In the genomic region with DNA sequence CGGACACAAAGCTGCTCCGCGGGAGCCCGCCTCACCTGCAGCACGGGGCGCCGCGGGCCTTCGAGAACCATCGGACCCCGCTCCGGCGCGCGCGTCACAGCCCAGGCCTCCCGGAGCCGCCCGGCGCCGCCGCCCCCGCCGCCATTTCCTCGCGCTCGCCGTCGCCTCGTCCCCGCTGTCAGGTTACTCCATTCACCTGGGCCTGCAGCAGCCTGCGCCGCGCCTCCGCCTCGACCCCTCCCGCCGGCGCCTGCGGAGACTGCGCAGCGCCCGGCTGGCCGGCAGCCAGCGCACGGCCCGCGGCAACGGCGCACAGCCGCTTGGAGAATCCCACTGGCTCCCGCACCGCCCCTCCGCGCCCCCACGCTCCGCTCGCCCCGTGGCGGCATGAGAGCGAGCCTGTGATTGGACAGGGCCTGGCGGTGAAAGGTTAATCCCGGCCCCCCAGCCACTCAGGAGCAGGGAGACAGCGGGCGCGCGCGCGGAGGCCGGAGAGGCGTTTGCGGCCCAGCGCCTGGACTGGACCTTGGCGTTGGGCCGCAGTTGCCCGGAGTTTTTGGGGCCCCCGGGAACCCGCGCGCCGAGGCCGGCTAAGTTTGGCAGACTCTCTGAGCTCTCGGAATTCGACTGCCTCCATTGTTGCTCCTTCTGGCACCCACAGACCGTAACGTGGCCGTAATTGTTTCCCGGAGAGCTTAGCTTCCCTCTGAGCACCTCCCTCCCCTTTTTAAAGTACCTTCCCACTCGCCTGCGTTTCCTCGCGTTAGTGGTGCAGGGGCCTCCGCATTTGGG, we compare ENCODE assay signal across 8 cellular contexts. TPM values are rescaled to one million over a fixed set of nuclear protein-coding genes. Genes with fewer than 3 reads are reported as not detected.
DNase-seq lines count a peak whose midpoint lies in the region; ATAC-seq and TF ChIP-seq lines count a peak whose summit lies in the region.

A gene with protein sequence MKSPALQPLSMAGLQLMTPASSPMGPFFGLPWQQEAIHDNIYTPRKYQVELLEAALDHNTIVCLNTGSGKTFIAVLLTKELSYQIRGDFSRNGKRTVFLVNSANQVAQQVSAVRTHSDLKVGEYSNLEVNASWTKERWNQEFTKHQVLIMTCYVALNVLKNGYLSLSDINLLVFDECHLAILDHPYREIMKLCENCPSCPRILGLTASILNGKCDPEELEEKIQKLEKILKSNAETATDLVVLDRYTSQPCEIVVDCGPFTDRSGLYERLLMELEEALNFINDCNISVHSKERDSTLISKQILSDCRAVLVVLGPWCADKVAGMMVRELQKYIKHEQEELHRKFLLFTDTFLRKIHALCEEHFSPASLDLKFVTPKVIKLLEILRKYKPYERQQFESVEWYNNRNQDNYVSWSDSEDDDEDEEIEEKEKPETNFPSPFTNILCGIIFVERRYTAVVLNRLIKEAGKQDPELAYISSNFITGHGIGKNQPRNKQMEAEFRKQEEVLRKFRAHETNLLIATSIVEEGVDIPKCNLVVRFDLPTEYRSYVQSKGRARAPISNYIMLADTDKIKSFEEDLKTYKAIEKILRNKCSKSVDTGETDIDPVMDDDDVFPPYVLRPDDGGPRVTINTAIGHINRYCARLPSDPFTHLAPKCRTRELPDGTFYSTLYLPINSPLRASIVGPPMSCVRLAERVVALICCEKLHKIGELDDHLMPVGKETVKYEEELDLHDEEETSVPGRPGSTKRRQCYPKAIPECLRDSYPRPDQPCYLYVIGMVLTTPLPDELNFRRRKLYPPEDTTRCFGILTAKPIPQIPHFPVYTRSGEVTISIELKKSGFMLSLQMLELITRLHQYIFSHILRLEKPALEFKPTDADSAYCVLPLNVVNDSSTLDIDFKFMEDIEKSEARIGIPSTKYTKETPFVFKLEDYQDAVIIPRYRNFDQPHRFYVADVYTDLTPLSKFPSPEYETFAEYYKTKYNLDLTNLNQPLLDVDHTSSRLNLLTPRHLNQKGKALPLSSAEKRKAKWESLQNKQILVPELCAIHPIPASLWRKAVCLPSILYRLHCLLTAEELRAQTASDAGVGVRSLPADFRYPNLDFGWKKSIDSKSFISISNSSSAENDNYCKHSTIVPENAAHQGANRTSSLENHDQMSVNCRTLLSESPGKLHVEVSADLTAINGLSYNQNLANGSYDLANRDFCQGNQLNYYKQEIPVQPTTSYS (N-terminal part only) (minus strand): TSS at position 335 of the 792 bp plus-strand sequence. CDS start 24,071 bp downstream, outside the sequence.

- peak within 1 kb of the TSS; percentile 91 for H3K4me3 Mint-ChIP-seq in activated T-helper 17 cell treated with anti-CD3 and anti-CD28 coated beads, Interleukin-2, amount 50 U/mL, for 72 hours
- H3K4me3 Mint-ChIP-seq in naive thymus-derived CD8-positive, alpha-beta T cell = peak within 1 kb of the TSS; percentile 96 to 100 (median 98)

- peak; percentile 87 for ATAC-seq in activated T-helper 17 cell treated with anti-CD3 and anti-CD28 coated beads, Interleukin-2, amount 50 U/mL, for 72 hours (replicated peaks)
- peak; percentile 79 to 80 for ATAC-seq in naive thymus-derived CD8-positive, alpha-beta T cell

- peak within 1 kb of the TSS; percentile 96 for H2AFZ ChIP-seq in fibroblast of lung (ENCODE audit: low read length)

- H3K27ac Mint-ChIP-seq in activated T-helper 17 cell treated with anti-CD3 and anti-CD28 coated beads, Interleukin-2, amount 50 U/mL, for 72 hours = peak within 1 kb of the TSS; percentile 95
- H3K27ac Mint-ChIP-seq in naive thymus-derived CD8-positive, alpha-beta T cell = peak within 1 kb of the TSS; percentile 97 to 100 (median 100)

- CTCF ChIA-PET in RWPE1 (lab: Yijun Ruan, JAX) = interaction anchor here (0.6 kb wide), 1 partner anchor 155 kb away, joined by 4 read pairs; no protein-coding TSS in a partner anchor

- H3K27me3 ChIP-seq in fibroblast of lung (ENCODE audit: control insufficient read depth, insufficient read depth, low read length) = no peaks in the 10 kb centered on the region

- no peaks in the 10 kb centered on the region for H3K36me3 ChIP-seq in fibroblast of lung (ENCODE audit: control insufficient read depth, insufficient read depth, low read length)

- H3K27me3 Mint-ChIP-seq in activated T-helper 17 cell treated with anti-CD3 and anti-CD28 coated beads, Interleukin-2, amount 50 U/mL, for 72 hours = no peaks in the 10 kb centered on the region
- no peaks in the 10 kb centered on the region for H3K27me3 Mint-ChIP-seq in naive thymus-derived CD8-positive, alpha-beta T cell

- H3K4me2 ChIP-seq in fibroblast of lung (ENCODE audit: extremely low read depth, insufficient read depth, low read length) = peak within 1 kb of the TSS; percentile 89

- no peaks in the 10 kb centered on the region for H4K20me1 ChIP-seq in fibroblast of lung (ENCODE audit: control insufficient read depth, extremely low read depth, insufficient read depth, low read length)

- no peaks in the 10 kb centered on the region for H3K9me3 ChIP-seq in fibroblast of lung (ENCODE audit: control insufficient read depth, insufficient read depth, low read depth, low read length)

- POLR2A ChIA-PET in RWPE1 (lab: Yijun Ruan, JAX; ENCODE audit: low non-redundant PET) = interaction anchor here (0.6 to 0.7 kb wide), 2 partner anchors 315 to 613 kb away, joined by 3 to 4 read pairs; no protein-coding TSS in a partner anchor
- POLR2A ChIA-PET in naive thymus-derived CD8-positive, alpha-beta T cell (lab: Charles Lee) = interaction anchor here (0.6 to 1.9 kb wide), 6 partner anchors 8 to 1078 kb away, joined by 3 to 7 read pairs (median 4); a partner anchor contains a TSS

- no peaks in the 10 kb centered on the region for H3K36me3 Mint-ChIP-seq in activated T-helper 17 cell treated with anti-CD3 and anti-CD28 coated beads, Interleukin-2, amount 50 U/mL, for 72 hours (ENCODE audit: low read depth)
- H3K36me3 Mint-ChIP-seq in naive thymus-derived CD8-positive, alpha-beta T cell = peaks cover 0 to 2% (median 1%) of the 10 kb centered on the region in 3 donors

- H3K27ac ChIP-seq in RWPE1 = peak within 1 kb of the TSS; percentile 89
- peak within 1 kb of the TSS; percentile 92 for H3K27ac ChIP-seq in fibroblast of lung (ENCODE audit: insufficient read depth, low read length)

- peak; percentile 98 for DNase-seq in Daoy (ENCODE audit: low read depth)
- peak; percentile 40 for DNase-seq in GOT3 (lab: John Stamatoyannopoulos, UW)
- peak; percentile 77 for DNase-seq in LNCaP clone FGC (ENCODE audit: low read depth)
- DNase-seq in RWPE1 (ENCODE audit: low spot score) = peak; percentile 100
- DNase-seq in fibroblast of lung (ENCODE audit: low read depth in 2 of 2) = peak; percentile 89 to 93
- peak; percentile 87 to 99 (median 95) for DNase-seq in naive thymus-derived CD8-positive, alpha-beta T cell
- DNase-seq in stimulated activated naive CD4-positive, alpha-beta T cell (lab: John Stamatoyannopoulos, UW) = peak; percentile 86 to 95 (median 92)

- no peak for TF ChIP-seq CTCF in LNCaP clone FGC (IDR thresholded peaks at IDR 0.05; ENCODE audit: control insufficient read depth, extremely low read depth, insufficient read depth)
- TF ChIP-seq CTCF in RWPE1 (conservative IDR thresholded peaks at IDR 0.05; ENCODE audit: low read depth) = no peak
- no peak for TF ChIP-seq CTCF in fibroblast of lung (conservative IDR thresholded peaks at IDR 0.05 in 1 of 2, IDR thresholded peaks at IDR 0.05 in 1 of 2; ENCODE audit: low read depth in 1 of 2, low read length in 2 of 2)

- H3K4me1 Mint-ChIP-seq in activated T-helper 17 cell treated with anti-CD3 and anti-CD28 coated beads, Interleukin-2, amount 50 U/mL, for 72 hours = peaks cover 27% of the 10 kb centered on the region
- H3K4me1 Mint-ChIP-seq in naive thymus-derived CD8-positive, alpha-beta T cell = peaks cover 26 to 51% (median 47%) of the 10 kb centered on the region in 4 donors

- H3K79me2 ChIP-seq in fibroblast of lung (ENCODE audit: control insufficient read depth, insufficient read depth, low read length) = peaks cover 44% of the 10 kb centered on the region

- H3K4me3 ChIP-seq in LNCaP clone FGC (ENCODE audit: low read depth, low read length) (peak within 1 kb of the TSS; percentile 77), fibroblast of lung (replicated peaks in 1 of 4; ENCODE audit: control extremely low read depth in 1 of 4, insufficient read depth in 1 of 4, low read depth in 3 of 4, low read length in 4 of 4) (peak within 1 kb of the TSS; percentile 69 to 88 (median 78))

- H3K4me1 ChIP-seq in fibroblast of lung (ENCODE audit: control insufficient read depth, extremely low read depth, insufficient read depth, low read length) = no peaks in the 10 kb centered on the region

- no peaks in the 10 kb centered on the region for H3K9me3 Mint-ChIP-seq in activated T-helper 17 cell treated with anti-CD3 and anti-CD28 coated beads, Interleukin-2, amount 50 U/mL, for 72 hours
- H3K9me3 Mint-ChIP-seq in naive thymus-derived CD8-positive, alpha-beta T cell = no peaks in the 10 kb centered on the region

- H3K9ac ChIP-seq in fibroblast of lung (ENCODE audit: insufficient read depth, low read length) = peak within 1 kb of the TSS; percentile 88

RNA-seq across cellular contexts. Expression of the gene that starts here (rescaled TPM):
- 31.6 and 35.0 TPM in 2 replicates for total RNA-seq in Daoy (2014; rRNA removed; shearing (Covaris generic))
- total RNA-seq in activated T-helper 17 cell treated with anti-CD3 and anti-CD28 coated beads, Interleukin-2, amount 50 U/mL, for 72 hours = 10 to 100 TPM; 46.5 to 48.1 TPM
- 28.7 and 35.2 TPM in 2 replicates for total RNA-seq in fibroblast of lung
- polyA plus RNA-seq in fibroblast of lung = 14.8 and 20.3 TPM in 2 replicates
- 6.5 and 9.4 TPM in 2 replicates for polyA plus RNA-seq in fibroblast of lung (2012)
- 8.2 and 36.5 TPM in 2 replicates for polyA minus RNA-seq in fibroblast of lung (ENCODE audit: low replicate concordance)
- 10 to 100 TPM; 64.2 to 68.2 TPM for total RNA-seq in naive thymus-derived CD8-positive, alpha-beta T cell
- 10 to 100 TPM in 1 of 3 donors, 1 to 10 TPM in 2; 9.4 to 10.1 (median 10.0) TPM for polyA plus RNA-seq in naive thymus-derived CD8-positive, alpha-beta T cell

Comparison
In these comparisons a context has a peak if more than half of its experiments do, and no peak if none do; other contexts are left out.
1. Peak in every context shown above with its lines: DNase-seq, ATAC-seq, H3K4me3 ChIP-seq and H3K27ac ChIP-seq.
2. DNase-seq: peak in every context shown above with its lines; median percentile 100 in RWPE1; 98 in Daoy; 95 in naive thymus-derived CD8-positive, alpha-beta T cell; 92 in stimulated activated naive CD4-positive, alpha-beta T cell; 91 in fibroblast of lung; 77 in LNCaP clone FGC; 40 in GOT3.